Comparison of ENCODE assay signal across 23 cellular contexts in the genomic region with DNA sequence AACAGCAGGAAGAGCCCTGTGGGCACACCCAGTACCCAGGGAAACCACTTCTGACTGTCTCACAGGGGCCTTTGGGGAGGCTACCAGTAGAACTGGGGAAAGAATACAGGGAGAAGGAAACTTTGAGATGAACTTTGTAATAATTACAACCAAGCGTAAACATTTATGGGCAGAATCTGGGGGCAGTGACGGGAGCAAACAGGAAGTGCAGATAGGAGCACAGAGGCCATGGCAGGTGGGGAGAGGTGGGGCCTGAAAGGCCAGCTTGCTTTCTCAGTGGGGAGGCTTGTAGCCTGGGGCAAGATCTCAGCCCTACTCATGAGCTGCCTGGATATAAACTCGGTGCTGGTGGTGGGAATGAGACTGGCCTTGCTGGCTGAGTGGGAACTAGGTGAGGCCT.
"Had no signal": no experiment of that assay in that cellular context is flagged by ENCODE, and none has a peak within 500 bp of the region (broad histone marks: within the 10 kb centered on the region; RNA-seq: fewer than 3 reads in every experiment).

No MANE protein-coding gene starts in this region.

- ATAC-seq: foreskin keratinocyte; left cardiac atrium; left ventricle myocardium superior; psoas muscle; sciatic nerve; stimulated activated naive B cell treated with anti-CD40 and anti-IgM and Interleukin-4, amounts not matched to agents 10 μg/mL and 1 μg/mL and 100 μg/mL, for 72 hours; stimulated activated naive CD8-positive, alpha-beta T cell treated with anti-CD3 and anti-CD28 coated beads, Interleukin-15, amount 100 ng/mL, for 72 hours; upper lobe of right lung had no signal

- H3K4me3 Mint-ChIP-seq: naive B cell; nephron; stimulated activated naive B cell treated with anti-CD40 and anti-IgM and Interleukin-4, amounts not matched to agents 10 μg/mL and 1 μg/mL and 100 μg/mL, for 72 hours; stimulated activated naive CD8-positive, alpha-beta T cell treated with anti-CD3 and anti-CD28 coated beads, Interleukin-15, amount 100 ng/mL, for 72 hours had no signal

- H3K27ac ChIP-seq: foreskin keratinocyte, hepatocyte, psoas muscle, testis, tibial nerve, upper lobe of right lung, vagina had no signal

- H3K4me1 Mint-ChIP-seq: naive B cell; stimulated activated naive CD8-positive, alpha-beta T cell treated with anti-CD3 and anti-CD28 coated beads, Interleukin-15, amount 100 ng/mL, for 72 hours had no signal

- H3K4me1 ChIP-seq: foreskin keratinocyte, psoas muscle, testis, tibial nerve, upper lobe of right lung, vagina had no signal

- H3K36me3 ChIP-seq: tibial nerve, upper lobe of right lung, vagina had no signal

- H3K4me3 ChIP-seq: hepatocyte, lung, psoas muscle, testis, tibial nerve, upper lobe of right lung, vagina had no signal

- H3K79me2 ChIP-seq: hepatocyte had no signal

- H3K27me3 ChIP-seq: foreskin keratinocyte, hepatocyte, testis, tibial nerve, upper lobe of right lung, vagina had no signal

- H3K27ac Mint-ChIP-seq: naive B cell; nephron; stimulated activated naive B cell treated with anti-CD40 and anti-IgM and Interleukin-4, amounts not matched to agents 10 μg/mL and 1 μg/mL and 100 μg/mL, for 72 hours had no signal

- DNase-seq: effector memory CD4-positive, alpha-beta T cell; foreskin keratinocyte; head of caudate nucleus; kidney; left cardiac atrium; left ventricle myocardium superior; mesenchymal stem cell; midbrain; naive B cell; psoas muscle; retina; stimulated activated CD4-positive, alpha-beta T cell treated with anti-CD3 and anti-CD28 coated beads, Interleukin-2, amount 100 ng/mL, for 24 hours; stimulated activated CD4-positive, alpha-beta T cell treated with anti-CD3 and anti-CD28 coated beads, Interleukin-4, amount 100 ng/mL, for 4 hours; stimulated activated naive B cell treated with anti-CD40 and anti-IgM and Interleukin-4, amounts not matched to agents 10 μg/mL and 1 μg/mL and 100 μg/mL, for 72 hours; stimulated activated naive CD8-positive, alpha-beta T cell treated with anti-CD3 and anti-CD28 coated beads, Interleukin-15, amount 100 ng/mL, for 72 hours; testis; upper lobe of right lung had no signal

- H3K27me3 Mint-ChIP-seq: stimulated activated naive CD8-positive, alpha-beta T cell treated with anti-CD3 and anti-CD28 coated beads, Interleukin-15, amount 100 ng/mL, for 72 hours had no signal

- H3K9me3 ChIP-seq: psoas muscle, testis, upper lobe of right lung, vagina had no signal

- H3K4me2 ChIP-seq: hepatocyte had no signal

- H2AFZ ChIP-seq: hepatocyte had no signal
